20 cellular contexts compared by ENCODE assay signal in the genomic region with DNA sequence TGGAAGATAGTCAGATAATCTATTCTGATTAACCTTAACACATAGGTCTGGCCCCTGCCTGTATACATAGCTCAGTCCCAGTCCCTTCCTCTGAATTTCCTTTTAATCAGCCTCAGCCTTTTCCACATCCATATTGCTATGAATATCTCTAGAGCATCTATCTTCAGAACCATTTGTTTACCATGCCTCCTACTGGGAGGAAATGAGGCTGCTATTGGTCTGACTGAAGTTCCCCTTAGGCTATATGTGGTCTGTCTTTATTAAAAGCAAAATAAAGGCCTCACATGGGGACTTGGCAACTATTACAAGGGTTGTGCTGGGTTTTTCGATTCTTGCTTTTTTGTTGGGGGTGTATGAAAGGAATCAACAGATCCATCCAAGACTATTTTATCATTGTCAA.
A peak's percentile ranks its signal among the peaks of the same experiment; 100 is the strongest.
DNase-seq lines count a peak whose midpoint lies in the region; ATAC-seq and TF ChIP-seq lines count a peak whose summit lies in the region.
"Had no signal": no experiment of that assay in that cellular context is flagged by ENCODE, and none has a peak within 500 bp of the region (broad histone marks: within the 10 kb centered on the region; RNA-seq: fewer than 3 reads in every experiment).

No MANE protein-coding gene starts in this region.

- no peaks in the 10 kb centered on the region for H3F3A ChIP-seq in MM.1S (ENCODE audit: insufficient read depth, low read length)

- H3K36me3 Mint-ChIP-seq in nephron (ENCODE audit: low read depth) = no peaks in the 10 kb centered on the region
- H3K36me3 Mint-ChIP-seq: CD14-positive monocyte; naive thymus-derived CD4-positive, alpha-beta T cell had no signal

- peaks cover 27% of the 10 kb centered on the region for H3K4me1 Mint-ChIP-seq in nephron
- H3K4me1 Mint-ChIP-seq: CD14-positive monocyte; H9; naive thymus-derived CD4-positive, alpha-beta T cell had no signal

- ATAC-seq in GM21526 (IDR thresholded peaks at IDR 0.05; ENCODE audit: low FRiP score, unreplicated experiment) = no peak
- ATAC-seq: lower lobe of right lung; naive thymus-derived CD4-positive, alpha-beta T cell had no signal

- H3K4me1 ChIP-seq in MM.1S (ENCODE audit: low read length) (no peaks in the 10 kb centered on the region), adipocyte (ENCODE audit: control insufficient read depth, insufficient read depth, low read length) (no peaks in the 10 kb centered on the region)
- H3K4me1 ChIP-seq: lower lobe of right lung had no signal

- no peak overlapping the region for H3K4me3 ChIP-seq in MM.1S (ENCODE audit: low read length)
- no peak overlapping the region for H3K4me3 ChIP-seq in adipocyte (ENCODE audit: low read length)
- H3K4me3 ChIP-seq: lower lobe of right lung, skin epidermis had no signal

- no peak overlapping the region for H2AFZ ChIP-seq in MM.1S (ENCODE audit: low read length)

- no peak overlapping the region for H3K4me3 Mint-ChIP-seq in nephron
- H3K4me3 Mint-ChIP-seq: activated naive CD4-positive, alpha-beta T cell treated with anti-CD3 and anti-CD28 coated beads for 36 hours; CD14-positive monocyte; H9; naive thymus-derived CD4-positive, alpha-beta T cell had no signal

- H3K79me2 ChIP-seq in MM.1S (ENCODE audit: low read length) = no peaks in the 10 kb centered on the region

- H3K27me3 Mint-ChIP-seq in nephron (ENCODE audit: low read depth) = no peaks in the 10 kb centered on the region
- H3K27me3 Mint-ChIP-seq: naive thymus-derived CD4-positive, alpha-beta T cell had no signal

- H3K9ac ChIP-seq in MM.1S (ENCODE audit: low read length) (no peak overlapping the region), adipocyte (ENCODE audit: low read length) (no peak overlapping the region)

- H3K9me3 Mint-ChIP-seq in nephron = no peaks in the 10 kb centered on the region
- H3K9me3 Mint-ChIP-seq: activated naive CD4-positive, alpha-beta T cell treated with anti-CD3 and anti-CD28 coated beads for 36 hours; H9 had no signal

- H3K9me2 ChIP-seq in MM.1S (replicated peaks; ENCODE audit: insufficient read depth, low read length) = no peaks in the 10 kb centered on the region

- H3K9me3 ChIP-seq in MM.1S (replicated peaks; ENCODE audit: insufficient read depth, low read length) = no peaks in the 10 kb centered on the region
- H3K9me3 ChIP-seq in adipocyte (ENCODE audit: control insufficient read depth, low read length) = no peaks in the 10 kb centered on the region
- H3K9me3 ChIP-seq: lower lobe of right lung had no signal

- peak overlapping the region in 2 of 3 experiments; percentile 1 to 7 for H3K27ac Mint-ChIP-seq in nephron
- H3K27ac Mint-ChIP-seq: activated naive CD4-positive, alpha-beta T cell treated with anti-CD3 and anti-CD28 coated beads for 36 hours; CD14-positive monocyte; H9; naive thymus-derived CD4-positive, alpha-beta T cell had no signal

- DNase-seq in EH (ENCODE audit: low read depth) = peak; percentile 38
- DNase-seq in MM.1S = peak; percentile 27
- DNase-seq in adipocyte (ENCODE audit: low read depth) = peak; percentile 1
- no peak for DNase-seq in NCI-H2029 (lab: John Stamatoyannopoulos, UW)
- DNase-seq in hypothalamus (lab: John Stamatoyannopoulos, UW) = no peak
- DNase-seq: activated CD4-positive, alpha-beta T cell treated with anti-CD3 and anti-CD28 coated beads, Interleukin-2, amount 50 U/mL, for 1 hour; activated naive CD4-positive, alpha-beta T cell treated with anti-CD3 and anti-CD28 coated beads for 36 hours; cortex of kidney; DMS79 treated with DMSO at 0.1 percent for 48 hours; glutamatergic neuron; H9; lower lobe of right lung; naive thymus-derived CD4-positive, alpha-beta T cell; NCI-H1694; posterior cingulate gyrus; stimulated activated CD4-positive, alpha-beta T cell treated with anti-CD3 and anti-CD28 coated beads, Interleukin-4, amount 100 ng/mL, for 24 hours had no signal

- peak; percentile 18; the same call in 1 of the 2 replicates for TF ChIP-seq CTCF in MM.1S (IDR thresholded peaks at IDR 0.05; ENCODE audit: low read length)
- peak in 1 of 3 experiments; percentile 19 for TF ChIP-seq CTCF in nephron (IDR thresholded peaks at IDR 0.05; ENCODE audit: unreplicated experiment in 3 of 3)

- H3K4me2 ChIP-seq in MM.1S (ENCODE audit: low read depth, low read length) = no peak overlapping the region

- H4K20me1 ChIP-seq in MM.1S (ENCODE audit: insufficient read depth, low read length) = no peaks in the 10 kb centered on the region

- no peaks in the 10 kb centered on the region for H3K36me3 ChIP-seq in MM.1S (replicated peaks; ENCODE audit: insufficient read depth, low read length)
- H3K36me3 ChIP-seq in adipocyte (ENCODE audit: control insufficient read depth, insufficient read depth, low read length, severe bottlenecking) = no peaks in the 10 kb centered on the region
- H3K36me3 ChIP-seq: lower lobe of right lung had no signal

- H3K27me3 ChIP-seq in MM.1S (replicated peaks; ENCODE audit: insufficient read depth, low read length) (no peaks in the 10 kb centered on the region), adipocyte (replicated peaks; ENCODE audit: control insufficient read depth, insufficient read depth, low read length) (no peaks in the 10 kb centered on the region)

- no peak overlapping the region for H3K27ac ChIP-seq in MM.1S (ENCODE audit: low read length)
- H3K27ac ChIP-seq: lower lobe of right lung, skin epidermis had no signal

Comparison
In these comparisons a context has a peak if more than half of its experiments do, and no peak if none do; other contexts are left out.
1. DNase-seq: peak in EH (single experiment), MM.1S (single experiment) and adipocyte (single experiment); none in NCI-H2029 (single experiment) and hypothalamus (0 of 51).